1 cellular context compared by ENCODE assay signal in the genomic region with DNA sequence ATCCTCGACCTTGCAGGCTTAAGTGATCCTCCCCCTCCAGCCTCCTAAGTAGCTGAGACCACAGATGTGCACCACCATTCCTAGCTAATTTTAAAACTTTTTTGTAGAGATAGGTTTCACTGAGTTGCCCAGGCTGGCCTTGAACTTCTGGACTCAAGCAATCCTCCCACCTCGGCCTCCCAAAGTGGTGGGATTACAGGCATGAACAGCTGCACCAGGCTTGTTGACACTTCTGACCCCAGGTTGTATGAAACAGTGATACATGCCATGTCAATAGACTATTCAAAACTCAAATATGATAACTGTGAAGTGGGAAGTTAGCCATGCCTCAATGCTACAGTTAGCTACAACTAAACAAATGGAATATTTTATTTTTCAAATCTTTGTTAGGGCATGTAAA.
TF ChIP-seq lines count a peak whose summit lies in the region.

No MANE protein-coding gene starts in this region.

TF ChIP-seq in HepG2, 621 proteins besides CTCF, POLR2A, EP300 and RAD21 (continued from another document):
- no peak for TF ChIP-seq ZNF841 (CRISPR knock-in tag; IDR thresholded peaks at IDR 0.05; ENCODE audit: borderline replicate concordance)
- TF ChIP-seq, protein P1, sequence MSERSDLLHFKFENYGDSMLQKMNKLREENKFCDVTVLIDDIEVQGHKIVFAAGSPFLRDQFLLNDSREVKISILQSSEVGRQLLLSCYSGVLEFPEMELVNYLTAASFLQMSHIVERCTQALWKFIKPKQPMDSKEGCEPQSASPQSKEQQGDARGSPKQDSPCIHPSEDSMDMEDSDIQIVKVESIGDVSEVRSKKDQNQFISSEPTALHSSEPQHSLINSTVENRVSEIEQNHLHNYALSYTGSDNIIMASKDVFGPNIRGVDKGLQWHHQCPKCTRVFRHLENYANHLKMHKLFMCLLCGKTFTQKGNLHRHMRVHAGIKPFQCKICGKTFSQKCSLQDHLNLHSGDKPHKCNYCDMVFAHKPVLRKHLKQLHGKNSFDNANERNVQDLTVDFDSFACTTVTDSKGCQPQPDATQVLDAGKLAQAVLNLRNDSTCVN (CRISPR knock-in tag; IDR thresholded peaks at IDR 0.05; ENCODE audit: borderline replicate concordance), result no peak
- TF ChIP-seq, protein P2, sequence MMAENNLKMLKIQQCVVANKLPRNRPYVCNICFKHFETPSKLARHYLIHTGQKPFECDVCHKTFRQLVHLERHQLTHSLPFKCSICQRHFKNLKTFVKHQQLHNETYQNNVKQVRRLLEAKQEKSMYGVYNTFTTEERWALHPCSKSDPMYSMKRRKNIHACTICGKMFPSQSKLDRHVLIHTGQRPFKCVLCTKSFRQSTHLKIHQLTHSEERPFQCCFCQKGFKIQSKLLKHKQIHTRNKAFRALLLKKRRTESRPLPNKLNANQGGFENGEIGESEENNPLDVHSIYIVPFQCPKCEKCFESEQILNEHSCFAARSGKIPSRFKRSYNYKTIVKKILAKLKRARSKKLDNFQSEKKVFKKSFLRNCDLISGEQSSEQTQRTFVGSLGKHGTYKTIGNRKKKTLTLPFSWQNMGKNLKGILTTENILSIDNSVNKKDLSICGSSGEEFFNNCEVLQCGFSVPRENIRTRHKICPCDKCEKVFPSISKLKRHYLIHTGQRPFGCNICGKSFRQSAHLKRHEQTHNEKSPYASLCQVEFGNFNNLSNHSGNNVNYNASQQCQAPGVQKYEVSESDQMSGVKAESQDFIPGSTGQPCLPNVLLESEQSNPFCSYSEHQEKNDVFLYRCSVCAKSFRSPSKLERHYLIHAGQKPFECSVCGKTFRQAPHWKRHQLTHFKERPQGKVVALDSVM (CRISPR knock-in tag; IDR thresholded peaks at IDR 0.05), result peak; percentile 96
TF ChIP-seq in HepG2: peak in this region for 12.
